In genomic region chr2:45299361-45299760, GRCh38 we compare ENCODE assay signal across 26 cellular contexts.
"Had no signal": no experiment of that assay in that cellular context is flagged by ENCODE, and none has a peak within 500 bp of the region (broad histone marks: within the 10 kb centered on the region; RNA-seq: fewer than 3 reads in every experiment).

No MANE protein-coding gene starts in this region.

- H3K4me3 ChIP-seq: ascending aorta, coronary artery, dorsolateral prefrontal cortex had no signal

- H3K27ac ChIP-seq: ascending aorta, coronary artery, dorsolateral prefrontal cortex had no signal

- H3K36me3 ChIP-seq: ascending aorta had no signal

- H3K9me3 ChIP-seq: ascending aorta had no signal

- ATAC-seq: activated CD4-positive, alpha-beta T cell treated with anti-CD3 and anti-CD28 coated beads for 36 hours; activated CD8-positive, alpha-beta memory T cell treated with anti-CD3 and anti-CD28 coated beads, Interleukin-2, amount 10 ng/mL, durations not matched to agents 7 days and 5 days; activated CD8-positive, alpha-beta T cell treated with anti-CD3 and anti-CD28 coated beads, Interleukin-2, amount 10 ng/mL, durations not matched to agents 7 days and 5 days; activated naive CD4-positive, alpha-beta T cell treated with anti-CD3 and anti-CD28 coated beads, Interleukin-2, amount 50 U/mL, for 72 hours; activated T-cell treated with anti-CD3 and anti-CD28 coated beads, Interleukin-2, amount 50 U/mL, for 72 hours; esophagus mucosa; T-helper 17 cell had no signal

- H3K27me3 ChIP-seq: ascending aorta had no signal

- DNase-seq: activated CD4-positive, alpha-beta memory T cell treated with anti-CD3 and anti-CD28 coated beads for 36 hours; activated CD4-positive, alpha-beta T cell treated with anti-CD3 and anti-CD28 coated beads for 36 hours; activated CD4-positive, alpha-beta T cell treated with anti-CD3 and anti-CD28 coated beads, Interleukin-2, amount 10 ng/mL, durations not matched to agents 24 days and 14 days; activated CD4-positive, CD25-positive, alpha-beta regulatory T cell; activated CD4-positive, CD25-positive, alpha-beta regulatory T cell treated with anti-CD3 and anti-CD28 coated beads, Interleukin-2, amount 50 U/mL, for 72 hours; activated CD8-positive, alpha-beta memory T cell treated with anti-CD3 and anti-CD28 coated beads, Interleukin-2, amount 10 ng/mL, durations not matched to agents 7 days and 5 days; activated CD8-positive, alpha-beta memory T cell treated with anti-CD3 and anti-CD28 coated beads, Interleukin-2, amount 50 U/mL, for 4 hours; activated CD8-positive, alpha-beta T cell treated with anti-CD3 and anti-CD28 coated beads, Interleukin-2, amount 10 ng/mL, durations not matched to agents 7 days and 5 days; activated gamma-delta T cell; activated naive CD4-positive, alpha-beta T cell; activated naive CD4-positive, alpha-beta T cell treated with anti-CD3 and anti-CD28 coated beads, Interleukin-2, amount 10 ng/mL, durations not matched to agents 7 days and 5 days; activated naive CD8-positive, alpha-beta T cell treated with anti-CD3 and anti-CD28 coated beads, Interleukin-2, amount 10 ng/mL, durations not matched to agents 7 days and 5 days; activated T-cell treated with anti-CD3 and anti-CD28 coated beads for 4 hours; activated T-cell treated with anti-CD3 and anti-CD28 coated beads, Interleukin-2, amount 50 U/mL, for 24 hours; activated T-cell treated with anti-CD3 and anti-CD28 coated beads, Interleukin-2, amount 50 U/mL, for 72 hours; dorsolateral prefrontal cortex; effector memory CD4-positive, alpha-beta T cell; endodermal cell; T-helper 17 cell; T1000 had no signal

- FAIRE-seq: bronchial epithelial cell, frontal cortex had no signal
